Comparison of ENCODE assay signal across 16 cellular contexts in genomic region chr7:29328811-29329210, GRCh38.
DNase-seq lines count a peak whose midpoint lies in the region; ATAC-seq and TF ChIP-seq lines count a peak whose summit lies in the region.
"Had no signal": no experiment of that assay in that cellular context is flagged by ENCODE, and none has a peak within 500 bp of the region (broad histone marks: within the 10 kb centered on the region; RNA-seq: fewer than 3 reads in every experiment).

No MANE protein-coding gene starts in this region.

- H3K36me3 Mint-ChIP-seq in natural killer cell treated with Interleukin-12 subunit alpha and Interleukin-12 subunit beta and Interleukin-15 and Interleukin-18, amount 100 ng/mL, for 72 hours = no peaks in the 10 kb centered on the region

- no peaks in the 10 kb centered on the region for H3K27me3 Mint-ChIP-seq in natural killer cell treated with Interleukin-12 subunit alpha and Interleukin-12 subunit beta and Interleukin-15 and Interleukin-18, amount 100 ng/mL, for 72 hours

- H3K4me3 ChIP-seq in fibroblast of villous mesenchyme (ENCODE audit: low read depth, low read length) = no peak overlapping the region
- H3K4me3 ChIP-seq: GM12878 had no signal

- H3K4me1 Mint-ChIP-seq in natural killer cell treated with Interleukin-12 subunit alpha and Interleukin-12 subunit beta and Interleukin-15 and Interleukin-18, amount 100 ng/mL, for 72 hours (ENCODE audit: low read depth in 2 of 2) = peaks cover 0 to 6% of the 10 kb centered on the region in 2 donors

- H3K9me3 Mint-ChIP-seq in natural killer cell treated with Interleukin-12 subunit alpha and Interleukin-12 subunit beta and Interleukin-15 and Interleukin-18, amount 100 ng/mL, for 72 hours = no peaks in the 10 kb centered on the region

- H3K4me3 Mint-ChIP-seq in natural killer cell treated with Interleukin-12 subunit alpha and Interleukin-12 subunit beta and Interleukin-15 and Interleukin-18, amount 100 ng/mL, for 72 hours = no peak overlapping the region
- H3K4me3 Mint-ChIP-seq: B cell, HFFc6 had no signal

- TF ChIP-seq CTCF in fibroblast of villous mesenchyme (IDR thresholded peaks at IDR 0.05; ENCODE audit: insufficient read depth, low read depth, low read length) = no peak

- ATAC-seq in natural killer cell treated with Interleukin-12 subunit alpha and Interleukin-12 subunit beta and Interleukin-15 and Interleukin-18, amount 100 ng/mL, for 72 hours = no peak

- DNase-seq in AG20443 (ENCODE audit: low spot score) = peak; percentile 25
- peak; percentile 60 for DNase-seq in HS-5 (ENCODE audit: low read depth)
- peak; percentile 67 for DNase-seq in SIG-M5 treated with dmso at 0.1 percent for 504 hours (lab: John Stamatoyannopoulos, UW; ENCODE audit: unreplicated experiment)
- peak; percentile 19 for DNase-seq in fibroblast of villous mesenchyme (ENCODE audit: low read depth)
- DNase-seq in NCI-H510A (lab: John Stamatoyannopoulos, UW) = no peak
- DNase-seq in OCI-M2 (lab: John Stamatoyannopoulos, UW; ENCODE audit: unreplicated experiment) = no peak
- no peak for DNase-seq in NCI-H2196 (lab: John Stamatoyannopoulos, UW; ENCODE audit: unreplicated experiment)
- DNase-seq in natural killer cell treated with Interleukin-12 subunit alpha and Interleukin-12 subunit beta and Interleukin-15 and Interleukin-18, amount 100 ng/mL, for 72 hours (ENCODE audit: low spot score) = no peak
- DNase-seq: activated CD8-positive, alpha-beta memory T cell treated with anti-CD3 and anti-CD28 coated beads, Interleukin-2, amount 50 U/mL, for 4 hours; activated naive CD4-positive, alpha-beta T cell treated with Interleukin-2 at 50 U/mL for 16 hours; HFFc6; Kasumi-1; stimulated activated CD4-positive, alpha-beta T cell treated with anti-CD3 and anti-CD28 coated beads, Interleukin-12 subunit alpha, Interleukin-12 subunit beta, amount 100 ng/mL, for 4 hours; T-helper 1 cell had no signal

- H3K27ac Mint-ChIP-seq in natural killer cell treated with Interleukin-12 subunit alpha and Interleukin-12 subunit beta and Interleukin-15 and Interleukin-18, amount 100 ng/mL, for 72 hours = no peak overlapping the region
- H3K27ac Mint-ChIP-seq: B cell, HFFc6 had no signal

Comparison
In these comparisons a context has a peak if more than half of its experiments do, and no peak if none do; other contexts are left out.
1. DNase-seq: peak in AG20443 (single experiment), HS-5 (single experiment), SIG-M5 treated with dmso at 0.1 percent for 504 hours (single experiment) and fibroblast of villous mesenchyme (single experiment); none in NCI-H510A (single experiment), OCI-M2 (single experiment), NCI-H2196 (single experiment) and natural killer cell treated with Interleukin-12 subunit alpha and Interleukin-12 subunit beta and Interleukin-15 and Interleukin-18, amount 100 ng/mL, for 72 hours (single experiment).